8 cellular contexts compared by ENCODE assay signal in genomic region chr7:30348083-30348560, GRCh38.
DNase-seq lines count a peak whose midpoint lies in the region; ATAC-seq and TF ChIP-seq lines count a peak whose summit lies in the region.

No MANE protein-coding gene starts in this region.

- H3K4me2 ChIP-seq in OCI-LY1 (ENCODE audit: low read length), result peak overlapping the region; percentile 57

- peak overlapping the region; percentile 60 for H3K27ac Mint-ChIP-seq in stimulated activated naive B cell treated with anti-CD40 and anti-IgM and Interleukin-4, amounts not matched to agents 10 μg/mL and 1 μg/mL and 100 μg/mL, for 72 hours

- H3K9me2 ChIP-seq in OCI-LY1 (ENCODE audit: low read depth, low read length), result no peaks in the 10 kb centered on the region

- no peak for TF ChIP-seq CTCF in OCI-LY1 (IDR thresholded peaks at IDR 0.05; ENCODE audit: low read length)

- peak overlapping the region; percentile 38 for H3K4me3 ChIP-seq in OCI-LY1 (ENCODE audit: low read depth, low read length, poor library complexity, severe bottlenecking)

- intact Hi-C loops in left ventricle myocardium superior (cut with micrococcal nuclease) (no loop called here), Right ventricle myocardium inferior (cut with DNase I) (no loop called here)

- peak overlapping the region; percentile 84 for H3K27ac ChIP-seq in OCI-LY1 (ENCODE audit: low read depth, low read length, poor library complexity, severe bottlenecking)

- no peak for DNase-seq in left ventricle myocardium superior
- no peak for DNase-seq in Right ventricle myocardium inferior (ENCODE audit: missing footprints)
- DNase-seq in activated gamma-delta T cell treated with anti-CD3 and anti-CD28 coated beads, Interleukin-2, amount 50 U/mL, for 16 hours (ENCODE audit: low read depth), result peak; percentile 14
- DNase-seq in iris pigment epithelial cell (ENCODE audit: low read depth), result peak; percentile 96
- DNase-seq in stimulated activated naive B cell treated with anti-CD40 and anti-IgM and Interleukin-4, amounts not matched to agents 10 μg/mL and 1 μg/mL and 100 μg/mL, for 72 hours, result peak; percentile 30
- DNase-seq in NCI-H2171 (lab: John Stamatoyannopoulos, UW), result no peak

- peaks cover under 1% of the 10 kb centered on the region; the same call in 1 of the 2 replicates for H3K36me3 ChIP-seq in OCI-LY1 (ENCODE audit: insufficient read depth, low read length)

- H3K27me3 Mint-ChIP-seq in stimulated activated naive B cell treated with anti-CD40 and anti-IgM and Interleukin-4, amounts not matched to agents 10 μg/mL and 1 μg/mL and 100 μg/mL, for 72 hours, result no peaks in the 10 kb centered on the region

- no peaks in the 10 kb centered on the region for H4K20me1 ChIP-seq in OCI-LY1 (ENCODE audit: insufficient read depth, low read length)

- peaks cover 0 to 3% of the 10 kb centered on the region in 2 donors for H3K36me3 Mint-ChIP-seq in stimulated activated naive B cell treated with anti-CD40 and anti-IgM and Interleukin-4, amounts not matched to agents 10 μg/mL and 1 μg/mL and 100 μg/mL, for 72 hours

- ATAC-seq in left ventricle myocardium superior (peak; percentile 51), Right ventricle myocardium inferior (no peak), HG02943 (IDR thresholded peaks at IDR 0.05; ENCODE audit: low read depth, unreplicated experiment) (peak; percentile 61)
- ATAC-seq in stimulated activated naive B cell treated with anti-CD40 and anti-IgM and Interleukin-4, amounts not matched to agents 10 μg/mL and 1 μg/mL and 100 μg/mL, for 72 hours (replicated peaks), result peak; percentile 93

- peaks cover 0 to 2% of the 10 kb centered on the region in 2 donors for H3K9me3 Mint-ChIP-seq in stimulated activated naive B cell treated with anti-CD40 and anti-IgM and Interleukin-4, amounts not matched to agents 10 μg/mL and 1 μg/mL and 100 μg/mL, for 72 hours

- peaks cover 42% of the 10 kb centered on the region for H3K79me2 ChIP-seq in OCI-LY1 (ENCODE audit: insufficient read depth, low read length)

- H2AFZ ChIP-seq in OCI-LY1 (ENCODE audit: low read length), result no peak overlapping the region

- H3F3A ChIP-seq in OCI-LY1 (ENCODE audit: insufficient read depth, low read length), result peaks cover 3% of the 10 kb centered on the region; the same call in 1 of the 2 replicates

- H3K4me3 Mint-ChIP-seq in stimulated activated naive B cell treated with anti-CD40 and anti-IgM and Interleukin-4, amounts not matched to agents 10 μg/mL and 1 μg/mL and 100 μg/mL, for 72 hours, result peak overlapping the region; percentile 23 to 39

- H3K9me3 ChIP-seq in OCI-LY1 (ENCODE audit: low read length), result no peaks in the 10 kb centered on the region

- H3K9ac ChIP-seq in OCI-LY1 (ENCODE audit: low read length), result peak overlapping the region; percentile 41

- no peaks in the 10 kb centered on the region for H3K27me3 ChIP-seq in OCI-LY1 (ENCODE audit: insufficient read depth, low read length)

- peaks cover 23 to 58% of the 10 kb centered on the region in 2 donors for H3K4me1 Mint-ChIP-seq in stimulated activated naive B cell treated with anti-CD40 and anti-IgM and Interleukin-4, amounts not matched to agents 10 μg/mL and 1 μg/mL and 100 μg/mL, for 72 hours

- H3K4me1 ChIP-seq in OCI-LY1 (ENCODE audit: insufficient read depth, low read length, severe bottlenecking), result peaks cover 87% of the 10 kb centered on the region

Comparison
In these comparisons a context has a peak if more than half of its experiments do, and no peak if none do; other contexts are left out.
1. DNase-seq: peak in activated gamma-delta T cell treated with anti-CD3 and anti-CD28 coated beads, Interleukin-2, amount 50 U/mL, for 16 hours (single experiment), iris pigment epithelial cell (single experiment) and stimulated activated naive B cell treated with anti-CD40 and anti-IgM and Interleukin-4, amounts not matched to agents 10 μg/mL and 1 μg/mL and 100 μg/mL, for 72 hours (single experiment); none in left ventricle myocardium superior (single experiment), Right ventricle myocardium inferior (single experiment) and NCI-H2171 (single experiment).